In the genomic region with DNA sequence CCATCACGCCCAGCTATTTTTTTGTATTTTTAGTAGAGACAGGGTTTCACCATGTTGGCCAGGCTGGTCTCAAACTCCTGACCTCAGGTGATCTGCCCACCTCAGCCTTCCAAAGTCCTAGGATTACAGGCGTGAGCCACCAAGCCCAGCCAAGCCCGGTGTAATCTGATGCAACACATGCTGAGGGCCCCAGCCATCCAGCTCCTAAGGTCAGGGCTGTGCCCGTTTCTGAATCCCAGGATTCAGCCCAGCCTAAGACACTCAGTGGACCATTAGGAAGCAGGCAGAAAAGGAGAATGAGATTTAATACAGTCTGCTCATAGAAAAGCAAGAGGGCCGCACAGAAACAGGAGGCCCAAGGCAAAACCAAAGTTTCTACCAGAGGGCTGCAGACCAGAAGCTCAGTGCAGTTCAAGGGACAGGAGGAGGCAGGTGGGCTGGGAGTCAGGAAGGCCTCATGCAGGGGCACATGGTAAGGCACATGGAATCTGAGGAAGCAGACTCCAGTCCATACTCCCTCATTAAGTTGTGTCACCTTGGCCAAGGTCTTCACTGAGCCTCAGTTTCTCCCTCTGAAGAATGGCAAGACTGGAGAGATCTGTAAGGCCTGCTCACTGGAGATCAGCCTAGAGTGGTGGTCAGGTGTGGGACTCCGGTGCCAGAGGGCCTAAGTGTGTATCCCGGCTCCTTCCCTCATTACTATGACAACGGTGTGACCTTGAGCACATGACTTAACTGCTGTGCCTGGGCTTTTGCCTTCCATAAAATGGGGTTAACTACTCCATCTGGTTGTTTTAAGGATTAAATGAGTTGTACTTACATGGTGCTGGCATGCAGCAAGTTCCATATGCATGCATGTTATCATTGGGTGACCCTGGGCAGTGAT, we compare ENCODE assay signal across 16 cellular contexts. TPM values are rescaled to one million over a fixed set of nuclear protein-coding genes. Genes with fewer than 3 reads are reported as not detected.
"Had no signal": no experiment of that assay in that cellular context is flagged by ENCODE, and none has a peak within 500 bp of the region (broad histone marks: within the 10 kb centered on the region; RNA-seq: fewer than 3 reads in every experiment).

No MANE protein-coding gene starts in this region.

- ATAC-seq: esophagus mucosa; left colon; natural killer cell treated with Interleukin-12 subunit alpha and Interleukin-12 subunit beta and Interleukin-15 and Interleukin-18, amount 100 ng/mL, for 72 hours had no signal

- H3K4me3 Mint-ChIP-seq: activated naive CD8-positive, alpha-beta T cell treated with anti-CD3 and anti-CD28 coated beads, Interleukin-2, amount 10 ng/mL, durations not matched to agents 7 days and 5 days had no signal

- H3K27me3 ChIP-seq: dorsolateral prefrontal cortex had no signal

- H3K36me3 Mint-ChIP-seq: activated naive CD8-positive, alpha-beta T cell treated with anti-CD3 and anti-CD28 coated beads, Interleukin-2, amount 10 ng/mL, durations not matched to agents 7 days and 5 days; memory B cell; natural killer cell treated with Interleukin-12 subunit alpha and Interleukin-12 subunit beta and Interleukin-15 and Interleukin-18, amount 100 ng/mL, for 72 hours had no signal

- DNase-seq: activated CD4-positive, alpha-beta T cell treated with anti-CD3 and anti-CD28 coated beads, Interleukin-2, amount 10 ng/mL, durations not matched to agents 7 days and 5 days; activated naive CD8-positive, alpha-beta T cell treated with anti-CD3 and anti-CD28 coated beads, Interleukin-2, amount 10 ng/mL, durations not matched to agents 7 days and 5 days; activated T-cell treated with anti-CD3 and anti-CD28 coated beads for 4 hours; aorta; dorsolateral prefrontal cortex; left colon; stimulated activated CD4-positive, alpha-beta T cell treated with anti-CD3 and anti-CD28 coated beads, Interleukin-12 subunit alpha, Interleukin-12 subunit beta, amount 100 ng/mL, for 4 hours; stimulated activated naive CD4-positive, alpha-beta T cell treated with Interleukin-2 at 50 U/mL for 16 hours; T-helper 9 cell had no signal

- H3K27ac Mint-ChIP-seq: activated naive CD8-positive, alpha-beta T cell treated with anti-CD3 and anti-CD28 coated beads, Interleukin-2, amount 10 ng/mL, durations not matched to agents 7 days and 5 days; memory B cell had no signal

- H3K9me3 Mint-ChIP-seq: activated CD4-positive, alpha-beta T cell treated with anti-CD3 and anti-CD28 coated beads, Interleukin-2, amount 10 ng/mL, durations not matched to agents 7 days and 5 days; activated naive CD8-positive, alpha-beta T cell treated with anti-CD3 and anti-CD28 coated beads, Interleukin-2, amount 10 ng/mL, durations not matched to agents 7 days and 5 days; memory B cell; natural killer cell treated with Interleukin-12 subunit alpha and Interleukin-12 subunit beta and Interleukin-15 and Interleukin-18, amount 100 ng/mL, for 72 hours had no signal

- H3K27me3 Mint-ChIP-seq: activated CD4-positive, alpha-beta T cell treated with anti-CD3 and anti-CD28 coated beads, Interleukin-2, amount 10 ng/mL, durations not matched to agents 7 days and 5 days; activated naive CD8-positive, alpha-beta T cell treated with anti-CD3 and anti-CD28 coated beads, Interleukin-2, amount 10 ng/mL, durations not matched to agents 7 days and 5 days; memory B cell; natural killer cell treated with Interleukin-12 subunit alpha and Interleukin-12 subunit beta and Interleukin-15 and Interleukin-18, amount 100 ng/mL, for 72 hours had no signal

RNA-seq across cellular contexts. Expression of a gene that starts 15.1 kb away (rescaled TPM):
- total RNA-seq: activated CD4-positive, alpha-beta T cell treated with anti-CD3 and anti-CD28 coated beads, Interleukin-2, amount 10 ng/mL, durations not matched to agents 7 days and 5 days; activated CD8-positive, alpha-beta memory T cell treated with anti-CD3 and anti-CD28 coated beads for 36 hours; activated naive CD8-positive, alpha-beta T cell treated with anti-CD3 and anti-CD28 coated beads, Interleukin-2, amount 10 ng/mL, durations not matched to agents 7 days and 5 days; natural killer cell treated with Interleukin-12 subunit alpha and Interleukin-12 subunit beta and Interleukin-15 and Interleukin-18, amount 100 ng/mL, for 72 hours; osteocyte; ureter had no signal
- polyA plus RNA-seq: aorta had no signal

RNA-seq across cellular contexts. Expression of a gene that starts 15.1 kb away (rescaled TPM):
- total RNA-seq: temporal lobe had no signal
